Comparison of ENCODE assay signal across 16 cellular contexts in the genomic region with DNA sequence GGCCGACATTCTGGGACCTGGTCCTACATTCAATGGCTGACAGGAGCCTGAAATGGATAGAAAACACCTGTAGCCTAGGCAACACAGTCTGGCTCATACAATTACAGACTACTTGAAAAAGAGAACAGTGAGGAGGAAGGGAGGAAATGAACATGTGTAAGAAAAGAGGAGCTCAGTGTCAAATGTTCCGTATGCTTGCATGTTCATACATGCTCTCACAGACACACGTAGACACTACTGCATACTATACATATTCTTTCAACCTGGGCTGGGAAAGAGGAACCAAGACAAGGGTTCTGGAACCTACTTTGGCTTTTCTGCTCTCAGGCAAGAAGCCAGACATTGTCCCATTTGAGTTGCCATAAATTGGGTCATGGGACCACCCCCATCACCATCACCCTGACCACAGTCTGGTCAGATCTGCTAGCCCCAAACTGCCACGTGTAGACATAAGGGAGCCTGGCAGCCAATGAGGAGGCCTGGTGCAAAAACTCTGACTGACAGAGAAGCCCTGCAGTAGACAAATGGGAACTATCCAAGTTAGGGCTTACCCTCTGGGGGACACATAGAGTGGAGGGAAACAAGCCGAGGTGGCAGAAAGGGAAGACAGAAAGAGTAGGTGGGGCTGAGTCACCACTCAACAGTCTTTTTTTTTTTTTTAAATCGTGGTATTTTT.
DNase-seq lines count a peak whose midpoint lies in the region; ATAC-seq and TF ChIP-seq lines count a peak whose summit lies in the region.
"Had no signal": no experiment of that assay in that cellular context is flagged by ENCODE, and none has a peak within 500 bp of the region (broad histone marks: within the 10 kb centered on the region; RNA-seq: fewer than 3 reads in every experiment).

No MANE protein-coding gene starts in this region.

- H3K36me3 ChIP-seq in GM23338 (ENCODE audit: insufficient read depth): no peaks in the 10 kb centered on the region
- no peaks in the 10 kb centered on the region for H3K36me3 ChIP-seq in OCI-LY3 (replicated peaks; ENCODE audit: low read depth, low read length)
- H3K36me3 ChIP-seq: BLaER1 treated with 17β-estradiol and CSF1 and Interleukin-3, amounts not matched to agents 10 nM and 100 nM had no signal

- no peaks in the 10 kb centered on the region; the same call in 1 of the 2 replicates for H3K9me2 ChIP-seq in GM23338 (ENCODE audit: insufficient read depth)

- 0 out of 2 replicates have a peak, but pooled peaks cover 6% of the 10 kb centered on the region for H3K4me1 ChIP-seq in GM23338 (ENCODE audit: insufficient read depth)
- H3K4me1 ChIP-seq in OCI-LY3 (ENCODE audit: low read length): peaks cover 40% of the 10 kb centered on the region

- no peaks in the 10 kb centered on the region for H3K79me2 ChIP-seq in GM23338 (replicated peaks; ENCODE audit: insufficient read depth)
- H3K79me2 ChIP-seq in OCI-LY3 (ENCODE audit: low read length): no peaks in the 10 kb centered on the region

- no peaks in the 10 kb centered on the region for H3F3A ChIP-seq in GM23338 (replicated peaks; ENCODE audit: low read depth)

- ATAC-seq in GM23338: no peak
- no peak for ATAC-seq in HG02884 (IDR thresholded peaks at IDR 0.05; ENCODE audit: unreplicated experiment)

- H3K4me3 Mint-ChIP-seq in GM23338: no peak overlapping the region
- H3K4me3 Mint-ChIP-seq: mesothelial cell of epicardium had no signal

- H3K27me3 Mint-ChIP-seq in GM23338 (ENCODE audit: insufficient read depth, low read depth, poor library complexity): peaks cover 3% of the 10 kb centered on the region

- H3K4me3 ChIP-seq in GM23338 (no peak overlapping the region), OCI-LY3 (ENCODE audit: low read length) (no peak overlapping the region)
- H3K4me3 ChIP-seq: BLaER1 treated with 17β-estradiol and CSF1 and Interleukin-3, amounts not matched to agents 10 nM and 100 nM had no signal

- no peak overlapping the region for H3K27ac ChIP-seq in GM23338 (ENCODE audit: low read depth)
- H3K27ac ChIP-seq in OCI-LY3 (ENCODE audit: low read length): peak overlapping the region; percentile 23
- H3K27ac ChIP-seq: BLaER1 treated with 17β-estradiol and CSF1 and Interleukin-3, amounts not matched to agents 10 nM and 100 nM; RWPE1 had no signal

- H2AFZ ChIP-seq in GM23338 (peak overlapping the region; percentile 52; the same call in 1 of the 2 replicates), OCI-LY3 (ENCODE audit: low read depth, low read length) (no peak overlapping the region)

- H3K36me3 Mint-ChIP-seq in GM23338 (ENCODE audit: low read depth): no peaks in the 10 kb centered on the region

- no peak overlapping the region for H3K4me2 ChIP-seq in GM23338
- H3K4me2 ChIP-seq in OCI-LY3 (ENCODE audit: low read length): peak overlapping the region; percentile 50

- H4K20me1 ChIP-seq in GM23338 (replicated peaks; ENCODE audit: insufficient read depth) (no peaks in the 10 kb centered on the region), OCI-LY3 (ENCODE audit: insufficient read depth, low read length) (no peaks in the 10 kb centered on the region)
- H4K20me1 ChIP-seq: BLaER1 treated with 17β-estradiol and CSF1 and Interleukin-3, amounts not matched to agents 10 nM and 100 nM had no signal

- TF ChIP-seq CTCF in GM23338 (conservative IDR thresholded peaks at IDR 0.05; ENCODE audit: low read depth in 2 of 2) (no peak), OCI-LY3 (IDR thresholded peaks at IDR 0.05; ENCODE audit: low read depth, low read length) (no peak)

- no peak overlapping the region for H3K9ac ChIP-seq in OCI-LY3 (ENCODE audit: low read length)
- H3K9ac ChIP-seq: BLaER1 treated with 17β-estradiol and CSF1 and Interleukin-3, amounts not matched to agents 10 nM and 100 nM had no signal

- peaks cover 19% of the 10 kb centered on the region for H3K4me1 Mint-ChIP-seq in GM23338

- peak; percentile 10 for DNase-seq in stimulated activated CD4-positive, alpha-beta T cell treated with anti-CD3 and anti-CD28 coated beads, Interleukin-1b, Interleukin-23, amount 100 ng/mL, for 48 hours
- DNase-seq in stimulated activated CD4-positive, alpha-beta T cell treated with anti-CD3 and anti-CD28 coated beads, Interleukin-2, amount 100 ng/mL, for 48 hours: no peak
- DNase-seq in GM23338 (ENCODE audit: low spot score) (no peak), NCI-H2107 treated with DMSO at 0.1 percent for 48 hours (lab: John Stamatoyannopoulos, UW; ENCODE audit: unreplicated experiment) (no peak), DMS53 (lab: John Stamatoyannopoulos, UW) (no peak), NCI-H1436 treated with DMSO at 0.1 percent for 48 hours (lab: John Stamatoyannopoulos, UW) (no peak)
- DNase-seq: anterior cingulate cortex; effector CD8-positive, alpha-beta T cell; GOT3; NCI-H187; retina had no signal

- no peaks in the 10 kb centered on the region for H3K9me3 ChIP-seq in OCI-LY3 (ENCODE audit: insufficient read depth, low read length)

- peaks cover 7% of the 10 kb centered on the region; the same call in 2 of the 3 replicates for H3K9me3 Mint-ChIP-seq in GM23338

- no peak overlapping the region for H3K27ac Mint-ChIP-seq in GM23338
- H3K27ac Mint-ChIP-seq: mesothelial cell of epicardium had no signal

- H3K27me3 ChIP-seq in GM23338 (ENCODE audit: insufficient read depth) (no peaks in the 10 kb centered on the region), OCI-LY3 (ENCODE audit: low read depth, low read length) (peaks cover 4% of the 10 kb centered on the region; the same call in 1 of the 2 replicates)
- H3K27me3 ChIP-seq: BLaER1 treated with 17β-estradiol and CSF1 and Interleukin-3, amounts not matched to agents 10 nM and 100 nM had no signal

TF ChIP-seq in GM23338, 12 proteins besides CTCF, POLR2A, EP300 and RAD21 (continues in another document):
- TF ChIP-seq, protein P1, sequence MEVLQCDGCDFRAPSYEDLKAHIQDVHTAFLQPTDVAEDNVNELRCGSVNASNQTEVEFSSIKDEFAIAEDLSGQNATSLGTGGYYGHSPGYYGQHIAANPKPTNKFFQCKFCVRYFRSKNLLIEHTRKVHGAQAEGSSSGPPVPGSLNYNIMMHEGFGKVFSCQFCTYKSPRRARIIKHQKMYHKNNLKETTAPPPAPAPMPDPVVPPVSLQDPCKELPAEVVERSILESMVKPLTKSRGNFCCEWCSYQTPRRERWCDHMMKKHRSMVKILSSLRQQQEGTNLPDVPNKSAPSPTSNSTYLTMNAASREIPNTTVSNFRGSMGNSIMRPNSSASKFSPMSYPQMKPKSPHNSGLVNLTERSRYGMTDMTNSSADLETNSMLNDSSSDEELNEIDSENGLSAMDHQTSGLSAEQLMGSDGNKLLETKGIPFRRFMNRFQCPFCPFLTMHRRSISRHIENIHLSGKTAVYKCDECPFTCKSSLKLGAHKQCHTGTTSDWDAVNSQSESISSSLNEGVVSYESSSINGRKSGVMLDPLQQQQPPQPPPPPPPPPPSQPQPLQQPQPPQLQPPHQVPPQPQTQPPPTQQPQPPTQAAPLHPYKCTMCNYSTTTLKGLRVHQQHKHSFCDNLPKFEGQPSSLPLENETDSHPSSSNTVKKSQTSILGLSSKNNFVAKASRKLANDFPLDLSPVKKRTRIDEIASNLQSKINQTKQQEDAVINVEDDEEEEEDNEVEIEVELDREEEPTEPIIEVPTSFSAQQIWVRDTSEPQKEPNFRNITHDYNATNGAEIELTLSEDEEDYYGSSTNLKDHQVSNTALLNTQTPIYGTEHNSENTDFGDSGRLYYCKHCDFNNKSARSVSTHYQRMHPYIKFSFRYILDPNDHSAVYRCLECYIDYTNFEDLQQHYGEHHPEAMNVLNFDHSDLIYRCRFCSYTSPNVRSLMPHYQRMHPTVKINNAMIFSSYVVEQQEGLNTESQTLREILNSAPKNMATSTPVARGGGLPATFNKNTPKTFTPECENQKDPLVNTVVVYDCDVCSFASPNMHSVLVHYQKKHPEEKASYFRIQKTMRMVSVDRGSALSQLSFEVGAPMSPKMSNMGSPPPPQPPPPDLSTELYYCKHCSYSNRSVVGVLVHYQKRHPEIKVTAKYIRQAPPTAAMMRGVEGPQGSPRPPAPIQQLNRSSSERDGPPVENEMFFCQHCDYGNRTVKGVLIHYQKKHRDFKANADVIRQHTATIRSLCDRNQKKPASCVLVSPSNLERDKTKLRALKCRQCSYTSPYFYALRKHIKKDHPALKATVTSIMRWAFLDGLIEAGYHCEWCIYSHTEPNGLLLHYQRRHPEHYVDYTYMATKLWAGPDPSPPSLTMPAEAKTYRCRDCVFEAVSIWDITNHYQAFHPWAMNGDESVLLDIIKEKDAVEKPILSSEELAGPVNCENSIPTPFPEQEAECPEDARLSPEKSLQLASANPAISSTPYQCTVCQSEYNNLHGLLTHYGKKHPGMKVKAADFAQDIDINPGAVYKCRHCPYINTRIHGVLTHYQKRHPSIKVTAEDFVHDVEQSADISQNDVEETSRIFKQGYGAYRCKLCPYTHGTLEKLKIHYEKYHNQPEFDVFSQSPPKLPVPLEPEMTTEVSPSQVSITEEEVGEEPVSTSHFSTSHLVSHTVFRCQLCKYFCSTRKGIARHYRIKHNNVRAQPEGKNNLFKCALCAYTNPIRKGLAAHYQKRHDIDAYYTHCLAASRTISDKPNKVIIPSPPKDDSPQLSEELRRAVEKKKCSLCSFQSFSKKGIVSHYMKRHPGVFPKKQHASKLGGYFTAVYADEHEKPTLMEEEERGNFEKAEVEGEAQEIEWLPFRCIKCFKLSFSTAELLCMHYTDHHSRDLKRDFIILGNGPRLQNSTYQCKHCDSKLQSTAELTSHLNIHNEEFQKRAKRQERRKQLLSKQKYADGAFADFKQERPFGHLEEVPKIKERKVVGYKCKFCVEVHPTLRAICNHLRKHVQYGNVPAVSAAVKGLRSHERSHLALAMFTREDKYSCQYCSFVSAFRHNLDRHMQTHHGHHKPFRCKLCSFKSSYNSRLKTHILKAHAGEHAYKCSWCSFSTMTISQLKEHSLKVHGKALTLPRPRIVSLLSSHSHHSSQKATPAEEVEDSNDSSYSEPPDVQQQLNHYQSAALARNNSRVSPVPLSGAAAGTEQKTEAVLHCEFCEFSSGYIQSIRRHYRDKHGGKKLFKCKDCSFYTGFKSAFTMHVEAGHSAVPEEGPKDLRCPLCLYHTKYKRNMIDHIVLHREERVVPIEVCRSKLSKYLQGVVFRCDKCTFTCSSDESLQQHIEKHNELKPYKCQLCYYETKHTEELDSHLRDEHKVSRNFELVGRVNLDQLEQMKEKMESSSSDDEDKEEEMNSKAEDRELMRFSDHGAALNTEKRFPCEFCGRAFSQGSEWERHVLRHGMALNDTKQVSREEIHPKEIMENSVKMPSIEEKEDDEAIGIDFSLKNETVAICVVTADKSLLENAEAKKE (CRISPR knock-in tag; IDR thresholded peaks at IDR 0.05): no peak
- TF ChIP-seq, protein P2, sequence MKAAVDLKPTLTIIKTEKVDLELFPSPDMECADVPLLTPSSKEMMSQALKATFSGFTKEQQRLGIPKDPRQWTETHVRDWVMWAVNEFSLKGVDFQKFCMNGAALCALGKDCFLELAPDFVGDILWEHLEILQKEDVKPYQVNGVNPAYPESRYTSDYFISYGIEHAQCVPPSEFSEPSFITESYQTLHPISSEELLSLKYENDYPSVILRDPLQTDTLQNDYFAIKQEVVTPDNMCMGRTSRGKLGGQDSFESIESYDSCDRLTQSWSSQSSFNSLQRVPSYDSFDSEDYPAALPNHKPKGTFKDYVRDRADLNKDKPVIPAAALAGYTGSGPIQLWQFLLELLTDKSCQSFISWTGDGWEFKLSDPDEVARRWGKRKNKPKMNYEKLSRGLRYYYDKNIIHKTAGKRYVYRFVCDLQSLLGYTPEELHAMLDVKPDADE (IDR thresholded peaks at IDR 0.05): no peak
- TF ChIP-seq STAT1 (IDR thresholded peaks at IDR 0.05; ENCODE audit: unreplicated experiment): no peak
